In the genomic region with DNA sequence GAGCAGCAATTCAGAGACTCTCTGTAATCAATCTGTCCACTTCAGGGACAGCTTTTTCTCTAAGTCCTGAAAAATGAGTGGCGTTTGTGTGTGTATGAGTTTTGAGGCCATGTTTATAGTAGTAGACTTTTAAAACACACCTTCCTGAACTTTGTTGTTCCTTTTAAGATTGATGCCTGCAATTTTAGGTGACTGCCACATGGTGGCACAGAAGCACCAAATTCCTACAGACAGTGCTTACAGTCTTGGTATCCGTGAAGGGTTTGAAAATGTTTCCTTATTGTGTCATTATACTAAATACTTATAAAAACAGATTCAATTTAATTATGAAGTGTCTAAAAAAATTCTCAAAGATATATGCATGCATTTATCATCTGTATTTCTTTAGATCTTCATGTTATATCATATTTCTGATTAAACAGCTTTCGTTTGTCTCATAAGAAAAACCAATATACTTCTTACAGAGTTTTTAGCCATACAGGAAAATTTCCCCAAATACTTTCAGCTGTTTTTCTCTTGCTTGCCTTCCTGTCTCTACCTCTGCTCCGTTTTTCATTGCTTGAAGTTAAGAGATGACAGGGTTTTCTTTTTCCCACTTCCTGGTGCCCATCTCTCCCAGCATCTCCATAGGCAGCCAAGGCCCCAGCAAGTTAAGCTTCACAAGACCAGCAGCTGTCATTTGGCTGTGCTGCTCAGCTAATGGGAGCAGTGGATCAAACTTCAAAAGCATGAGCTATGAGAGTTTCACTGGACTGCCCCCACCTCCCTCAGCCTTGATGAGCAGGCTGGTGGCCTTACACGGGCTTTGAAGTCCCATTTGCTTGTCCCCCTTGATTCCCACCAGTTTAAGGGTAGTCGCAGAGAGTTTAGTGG, we compare ENCODE assay signal across 9 cellular contexts.
DNase-seq lines count a peak whose midpoint lies in the region; ATAC-seq and TF ChIP-seq lines count a peak whose summit lies in the region.
"Had no signal": no experiment of that assay in that cellular context is flagged by ENCODE, and none has a peak within 500 bp of the region (broad histone marks: within the 10 kb centered on the region; RNA-seq: fewer than 3 reads in every experiment).

No MANE protein-coding gene starts in this region.

- peak; percentile 35 for ATAC-seq in body of pancreas
- peak; percentile 67 for ATAC-seq in mucosa of descending colon
- no peak for ATAC-seq in stimulated activated effector memory CD8-positive, alpha-beta T cell treated with anti-CD3 and anti-CD28 coated beads, Interleukin-12 subunit alpha, Interleukin-12 subunit beta, amount 100 ng/mL, for 72 hours
- no peak for ATAC-seq in GM21367 (IDR thresholded peaks at IDR 0.05; ENCODE audit: unreplicated experiment)

- H3K4me1 ChIP-seq in body of pancreas (no peaks in the 10 kb centered on the region), mucosa of descending colon (ENCODE audit: low read depth) (no peaks in the 10 kb centered on the region)

- H3K27me3 Mint-ChIP-seq in activated CD4-positive, alpha-beta T cell treated with anti-CD3 and anti-CD28 coated beads, Interleukin-2, amount 10 ng/mL, durations not matched to agents 24 days and 14 days, result no peaks in the 10 kb centered on the region
- peaks cover 6% of the 10 kb centered on the region for H3K27me3 Mint-ChIP-seq in activated CD4-positive, alpha-beta T cell treated with anti-CD3 and anti-CD28 coated beads, Interleukin-2, amount 10 ng/mL, durations not matched to agents 7 days and 5 days

- 43 to 59% methylated on average over 6 of the region's 6 CpGs for WGBS in body of pancreas, 2 donors

- H3K27ac Mint-ChIP-seq in activated CD4-positive, alpha-beta T cell treated with anti-CD3 and anti-CD28 coated beads, Interleukin-2, amount 10 ng/mL, durations not matched to agents 24 days and 14 days, result no peak overlapping the region
- no peak overlapping the region for H3K27ac Mint-ChIP-seq in activated CD4-positive, alpha-beta T cell treated with anti-CD3 and anti-CD28 coated beads, Interleukin-2, amount 10 ng/mL, durations not matched to agents 7 days and 5 days
- H3K27ac Mint-ChIP-seq in stimulated activated effector memory CD8-positive, alpha-beta T cell treated with anti-CD3 and anti-CD28 coated beads, Interleukin-12 subunit alpha, Interleukin-12 subunit beta, amount 100 ng/mL, for 72 hours, result no peak overlapping the region
- H3K27ac Mint-ChIP-seq: activated naive CD8-positive, alpha-beta T cell had no signal

- CTCF ChIA-PET in activated CD4-positive, alpha-beta T cell treated with anti-CD3 and anti-CD28 coated beads, Interleukin-2, amount 10 ng/mL, durations not matched to agents 7 days and 5 days (lab: Charles Lee), result interaction anchor here (0.6 kb wide), 1 partner anchor 1785 kb away, joined by 3 read pairs; no protein-coding TSS in a partner anchor

- H3K4me3 ChIP-seq in body of pancreas (no peak overlapping the region), mucosa of descending colon (no peak overlapping the region)

- peak; percentile 93 for TF ChIP-seq CTCF in LNCAP (IDR thresholded peaks at IDR 0.05)
- peak; percentile 33 to 74 (median 60) for TF ChIP-seq CTCF in body of pancreas (IDR thresholded peaks at IDR 0.05)
- peak; percentile 28 for TF ChIP-seq CTCF in mucosa of descending colon (IDR thresholded peaks at IDR 0.05)

- no peaks in the 10 kb centered on the region for H3K27me3 ChIP-seq in body of pancreas

- no peaks in the 10 kb centered on the region for H3K9me3 Mint-ChIP-seq in activated CD4-positive, alpha-beta T cell treated with anti-CD3 and anti-CD28 coated beads, Interleukin-2, amount 10 ng/mL, durations not matched to agents 24 days and 14 days
- H3K9me3 Mint-ChIP-seq in activated CD4-positive, alpha-beta T cell treated with anti-CD3 and anti-CD28 coated beads, Interleukin-2, amount 10 ng/mL, durations not matched to agents 7 days and 5 days, result no peaks in the 10 kb centered on the region
- peaks cover 5% of the 10 kb centered on the region for H3K9me3 Mint-ChIP-seq in stimulated activated effector memory CD8-positive, alpha-beta T cell treated with anti-CD3 and anti-CD28 coated beads, Interleukin-12 subunit alpha, Interleukin-12 subunit beta, amount 100 ng/mL, for 72 hours

- H3K27ac ChIP-seq in body of pancreas, result no peak overlapping the region

- POLR2A ChIA-PET in activated CD4-positive, alpha-beta T cell treated with anti-CD3 and anti-CD28 coated beads, Interleukin-2, amount 10 ng/mL, durations not matched to agents 7 days and 5 days (lab: Charles Lee), result no interaction called here

- H3K36me3 Mint-ChIP-seq in activated CD4-positive, alpha-beta T cell treated with anti-CD3 and anti-CD28 coated beads, Interleukin-2, amount 10 ng/mL, durations not matched to agents 24 days and 14 days (ENCODE audit: low read depth), result no peaks in the 10 kb centered on the region
- no peaks in the 10 kb centered on the region for H3K36me3 Mint-ChIP-seq in activated CD4-positive, alpha-beta T cell treated with anti-CD3 and anti-CD28 coated beads, Interleukin-2, amount 10 ng/mL, durations not matched to agents 7 days and 5 days (ENCODE audit: low read depth)
- H3K36me3 Mint-ChIP-seq in stimulated activated effector memory CD8-positive, alpha-beta T cell treated with anti-CD3 and anti-CD28 coated beads, Interleukin-12 subunit alpha, Interleukin-12 subunit beta, amount 100 ng/mL, for 72 hours, result no peaks in the 10 kb centered on the region

- H3K9me3 ChIP-seq in body of pancreas (no peaks in the 10 kb centered on the region), mucosa of descending colon (peaks cover under 1% of the 10 kb centered on the region)

- H3K36me3 ChIP-seq in body of pancreas (replicated peaks in 1 of 2; ENCODE audit: insufficient read depth in 1 of 2, low read depth in 2 of 2) (no peaks in the 10 kb centered on the region), mucosa of descending colon (ENCODE audit: low read depth) (no peaks in the 10 kb centered on the region)

- H3K4me3 Mint-ChIP-seq in activated CD4-positive, alpha-beta T cell treated with anti-CD3 and anti-CD28 coated beads, Interleukin-2, amount 10 ng/mL, durations not matched to agents 24 days and 14 days, result no peak overlapping the region
- no peak overlapping the region for H3K4me3 Mint-ChIP-seq in activated CD4-positive, alpha-beta T cell treated with anti-CD3 and anti-CD28 coated beads, Interleukin-2, amount 10 ng/mL, durations not matched to agents 7 days and 5 days
- no peak overlapping the region for H3K4me3 Mint-ChIP-seq in stimulated activated effector memory CD8-positive, alpha-beta T cell treated with anti-CD3 and anti-CD28 coated beads, Interleukin-12 subunit alpha, Interleukin-12 subunit beta, amount 100 ng/mL, for 72 hours
- H3K4me3 Mint-ChIP-seq: activated naive CD8-positive, alpha-beta T cell had no signal

- no peaks in the 10 kb centered on the region for H3K4me1 Mint-ChIP-seq in activated CD4-positive, alpha-beta T cell treated with anti-CD3 and anti-CD28 coated beads, Interleukin-2, amount 10 ng/mL, durations not matched to agents 24 days and 14 days
- no peaks in the 10 kb centered on the region for H3K4me1 Mint-ChIP-seq in activated CD4-positive, alpha-beta T cell treated with anti-CD3 and anti-CD28 coated beads, Interleukin-2, amount 10 ng/mL, durations not matched to agents 7 days and 5 days
- no peaks in the 10 kb centered on the region for H3K4me1 Mint-ChIP-seq in stimulated activated effector memory CD8-positive, alpha-beta T cell treated with anti-CD3 and anti-CD28 coated beads, Interleukin-12 subunit alpha, Interleukin-12 subunit beta, amount 100 ng/mL, for 72 hours

- intact Hi-C loops in activated CD4-positive, alpha-beta T cell treated with anti-CD3 and anti-CD28 coated beads, Interleukin-2, amount 10 ng/mL, durations not matched to agents 24 days and 14 days (cut with micrococcal nuclease), result no loop called here
- intact Hi-C loops in body of pancreas (cut with DNase I) (no loop called here), mucosa of descending colon (cut with DNase I, micrococcal nuclease) (no loop called here)

- peak; percentile 57 for DNase-seq in activated CD4-positive, alpha-beta T cell treated with anti-CD3 and anti-CD28 coated beads, Interleukin-2, amount 10 ng/mL, durations not matched to agents 24 days and 14 days
- no peak for DNase-seq in activated CD4-positive, alpha-beta T cell treated with anti-CD3 and anti-CD28 coated beads, Interleukin-2, amount 10 ng/mL, durations not matched to agents 7 days and 5 days
- DNase-seq in body of pancreas (peak in 3 of 4 donors; percentile 8 to 17 (median 15)), mucosa of descending colon (no peak), mesenteric fat pad (ENCODE audit: low spot score) (no peak)
- DNase-seq in stimulated activated effector memory CD8-positive, alpha-beta T cell treated with anti-CD3 and anti-CD28 coated beads, Interleukin-12 subunit alpha, Interleukin-12 subunit beta, amount 100 ng/mL, for 72 hours (ENCODE audit: low spot score in 2 of 2), result no peak

- no peak for TF ChIP-seq POLR2A in body of pancreas (IDR thresholded peaks at IDR 0.05)

Comparison
In these comparisons a context has a peak if more than half of its experiments do, and no peak if none do; other contexts are left out.
1. DNase-seq: peak in activated CD4-positive, alpha-beta T cell treated with anti-CD3 and anti-CD28 coated beads, Interleukin-2, amount 10 ng/mL, durations not matched to agents 24 days and 14 days (single experiment) and body of pancreas (3 of 4); none in activated CD4-positive, alpha-beta T cell treated with anti-CD3 and anti-CD28 coated beads, Interleukin-2, amount 10 ng/mL, durations not matched to agents 7 days and 5 days (single experiment), mucosa of descending colon (0 of 3), stimulated activated effector memory CD8-positive, alpha-beta T cell treated with anti-CD3 and anti-CD28 coated beads, Interleukin-12 subunit alpha, Interleukin-12 subunit beta, amount 100 ng/mL, for 72 hours (0 of 2) and mesenteric fat pad (single experiment).
2. CTCF ChIP-seq: peak in every context shown above with its lines; median percentile 93 in LNCAP; 60 in body of pancreas; 28 in mucosa of descending colon.
3. ATAC-seq: peak in body of pancreas (single experiment) and mucosa of descending colon (single experiment); none in stimulated activated effector memory CD8-positive, alpha-beta T cell treated with anti-CD3 and anti-CD28 coated beads, Interleukin-12 subunit alpha, Interleukin-12 subunit beta, amount 100 ng/mL, for 72 hours (single experiment) and GM21367 (single experiment).